ENCODE assay signal across 22 cellular contexts in genomic region chr13:107641574-107641973, GRCh38.
"Had no signal": no experiment of that assay in that cellular context is flagged by ENCODE, and none has a peak within 500 bp of the region (broad histone marks: within the 10 kb centered on the region; RNA-seq: fewer than 3 reads in every experiment).

No MANE protein-coding gene starts in this region.

- H3K4me1 ChIP-seq: neural progenitor cell, parathyroid adenoma, psoas muscle, right lobe of liver, sigmoid colon, stomach, thyroid gland, tibial nerve, upper lobe of left lung, vagina had no signal

- H3K4me3 ChIP-seq: neural progenitor cell, ovary, psoas muscle, right lobe of liver, sigmoid colon, stomach, thoracic aorta, thyroid gland, tibial nerve, upper lobe of left lung, vagina had no signal

- H3K36me3 ChIP-seq: neural progenitor cell, ovary, right lobe of liver, sigmoid colon, stomach, thoracic aorta, thyroid gland, tibial nerve, upper lobe of left lung, vagina had no signal

- H3K27ac ChIP-seq: neural progenitor cell, ovary, parathyroid adenoma, psoas muscle, right lobe of liver, sigmoid colon, stomach, thoracic aorta, thyroid gland, tibial nerve, upper lobe of left lung, vagina had no signal

- H3K9me3 ChIP-seq: ovary, psoas muscle, right lobe of liver, sigmoid colon, stomach, thoracic aorta, thyroid gland, tibial nerve, upper lobe of left lung, vagina had no signal

- H3K4me2 ChIP-seq: neural progenitor cell had no signal

- H3K79me2 ChIP-seq: parathyroid adenoma had no signal

- DNase-seq: occipital lobe; ovary; psoas muscle; right cardiac atrium; right lobe of liver; sigmoid colon; small intestine; stimulated activated CD4-positive, alpha-beta T cell treated with anti-CD3 and anti-CD28 coated beads, Interleukin-15, amount 100 ng/mL, for 24 hours; stimulated activated CD4-positive, alpha-beta T cell treated with anti-CD3 and anti-CD28 coated beads, Interleukin-2, amount 100 ng/mL, for 24 hours; stimulated activated CD4-positive, alpha-beta T cell treated with anti-CD3 and anti-CD28 coated beads, Interleukin-2, amount 100 ng/mL, for 48 hours; stimulated activated CD4-positive, alpha-beta T cell treated with anti-CD3 and anti-CD28 coated beads, Interleukin-4, amount 100 ng/mL, for 24 hours; stimulated activated naive B cell treated with anti-CD40 and anti-IgM and Interleukin-4, amounts not matched to agents 10 μg/mL and 1 μg/mL and 100 μg/mL, for 72 hours; stimulated activated naive CD4-positive, alpha-beta T cell treated with Interleukin-2 at 50 U/mL for 16 hours; stomach; thyroid gland; trophoblast cell; upper lobe of left lung had no signal

- H2AFZ ChIP-seq: neural progenitor cell, parathyroid adenoma had no signal
